In genomic region chr5:10684303-10685086, GRCh38 we compare ENCODE assay signal across 12 cellular contexts.
DNase-seq lines count a peak whose midpoint lies in the region; ATAC-seq lines count a peak whose summit lies in the region.
"Had no signal": no experiment of that assay in that cellular context is flagged by ENCODE, and none has a peak within 500 bp of the region (broad histone marks: within the 10 kb centered on the region; RNA-seq: fewer than 3 reads in every experiment).

No MANE protein-coding gene starts in this region.

- no peak overlapping the region for H3K4me3 ChIP-seq in MG63
- H3K4me3 ChIP-seq: cardiac muscle cell, suprapubic skin had no signal

- H3K9me3 Mint-ChIP-seq in activated T-cell treated with anti-CD3 and anti-CD28 coated beads, Interleukin-2, amount 50 U/mL, for 24 hours: no peaks in the 10 kb centered on the region
- no peaks in the 10 kb centered on the region for H3K9me3 Mint-ChIP-seq in stimulated activated effector memory CD8-positive, alpha-beta T cell treated with anti-CD3 and anti-CD28 coated beads, Interleukin-12 subunit alpha, Interleukin-12 subunit beta, amount 100 ng/mL, for 72 hours

- no peaks in the 10 kb centered on the region for H3K27me3 Mint-ChIP-seq in activated T-cell treated with anti-CD3 and anti-CD28 coated beads, Interleukin-2, amount 50 U/mL, for 24 hours

- H3K4me1 Mint-ChIP-seq in activated T-cell treated with anti-CD3 and anti-CD28 coated beads, Interleukin-2, amount 50 U/mL, for 24 hours (ENCODE audit: low read depth): peaks cover 4% of the 10 kb centered on the region
- H3K4me1 Mint-ChIP-seq in stimulated activated effector memory CD8-positive, alpha-beta T cell treated with anti-CD3 and anti-CD28 coated beads, Interleukin-12 subunit alpha, Interleukin-12 subunit beta, amount 100 ng/mL, for 72 hours: peaks cover 28% of the 10 kb centered on the region

- H3K36me3 ChIP-seq in MG63: peaks cover 42% of the 10 kb centered on the region

- no peak overlapping the region for H3K4me3 Mint-ChIP-seq in activated T-cell treated with anti-CD3 and anti-CD28 coated beads, Interleukin-2, amount 50 U/mL, for 24 hours
- peak overlapping the region; percentile 5 for H3K4me3 Mint-ChIP-seq in stimulated activated effector memory CD8-positive, alpha-beta T cell treated with anti-CD3 and anti-CD28 coated beads, Interleukin-12 subunit alpha, Interleukin-12 subunit beta, amount 100 ng/mL, for 72 hours

- ATAC-seq in GM21825 (IDR thresholded peaks at IDR 0.05; ENCODE audit: unreplicated experiment): peak; percentile 51
- peak; percentile 69 for ATAC-seq in HG03432 (IDR thresholded peaks at IDR 0.05; ENCODE audit: unreplicated experiment)
- ATAC-seq in stimulated activated effector memory CD8-positive, alpha-beta T cell treated with anti-CD3 and anti-CD28 coated beads, Interleukin-12 subunit alpha, Interleukin-12 subunit beta, amount 100 ng/mL, for 72 hours: peak; percentile 45

- H3K36me3 Mint-ChIP-seq in activated T-cell treated with anti-CD3 and anti-CD28 coated beads, Interleukin-2, amount 50 U/mL, for 24 hours (ENCODE audit: low read depth): peaks cover 71% of the 10 kb centered on the region
- peaks cover 43% of the 10 kb centered on the region for H3K36me3 Mint-ChIP-seq in stimulated activated effector memory CD8-positive, alpha-beta T cell treated with anti-CD3 and anti-CD28 coated beads, Interleukin-12 subunit alpha, Interleukin-12 subunit beta, amount 100 ng/mL, for 72 hours

- peak overlapping the region; percentile 50 for H3K27ac Mint-ChIP-seq in activated T-cell treated with anti-CD3 and anti-CD28 coated beads, Interleukin-2, amount 50 U/mL, for 24 hours
- peak overlapping the region; percentile 80 for H3K27ac Mint-ChIP-seq in stimulated activated effector memory CD8-positive, alpha-beta T cell treated with anti-CD3 and anti-CD28 coated beads, Interleukin-12 subunit alpha, Interleukin-12 subunit beta, amount 100 ng/mL, for 72 hours

- H3K9me3 ChIP-seq in MG63: peaks cover 4% of the 10 kb centered on the region
- H3K9me3 ChIP-seq: suprapubic skin had no signal

- no peaks in the 10 kb centered on the region for H3K27me3 ChIP-seq in MG63
- H3K27me3 ChIP-seq: cardiac muscle cell, suprapubic skin had no signal

- DNase-seq in activated T-cell treated with anti-CD3 and anti-CD28 coated beads, Interleukin-2, amount 50 U/mL, for 24 hours: no peak
- DNase-seq in activated T-cell treated with anti-CD3 and anti-CD28 coated beads, Interleukin-2, amount 50 U/mL, for 48 hours: no peak
- DNase-seq in stimulated activated effector memory CD8-positive, alpha-beta T cell treated with anti-CD3 and anti-CD28 coated beads, Interleukin-12 subunit alpha, Interleukin-12 subunit beta, amount 100 ng/mL, for 72 hours (ENCODE audit: low spot score in 2 of 2): no peak
- DNase-seq in NCI-H2029 (lab: John Stamatoyannopoulos, UW) (no peak), MG63 (no peak), hepatic stellate cell (ENCODE audit: low spot score) (no peak)
- DNase-seq: foreskin fibroblast, SIG-M5 had no signal
